Comparison of ENCODE assay signal across 1 cellular context in genomic region chr5:14946813-14947640, GRCh38.
TF ChIP-seq lines count a peak whose summit lies in the region.

No MANE protein-coding gene starts in this region.

TF ChIP-seq in GM12878, 131 proteins besides CTCF, POLR2A, EP300 and RAD21 (continued from another document):
- TF ChIP-seq PBX3 (IDR thresholded peaks at IDR 0.05; ENCODE audit: insufficient replicate concordance, low read depth, low read length) (no peak), MLLT1 (IDR thresholded peaks at IDR 0.05) (no peak)
